ENCODE assay signal across 34 cellular contexts in genomic region chr21:37627561-37627960, GRCh38.
"Had no signal": no experiment of that assay in that cellular context is flagged by ENCODE, and none has a peak within 500 bp of the region (broad histone marks: within the 10 kb centered on the region; RNA-seq: fewer than 3 reads in every experiment).

No MANE protein-coding gene starts in this region.

- DNase-seq: activated CD4-positive, alpha-beta T cell treated with anti-CD3 and anti-CD28 coated beads for 4 hours; activated CD4-positive, alpha-beta T cell treated with anti-CD3 and anti-CD28 coated beads, Interleukin-2, amount 50 U/mL, for 48 hours; activated CD8-positive, alpha-beta memory T cell treated with anti-CD3 and anti-CD28 coated beads, Interleukin-2, amount 50 U/mL, for 4 hours; activated effector memory CD4-positive, alpha-beta T cell treated with anti-CD3 and anti-CD28 coated beads, Interleukin-2, amount 50 U/mL, for 16 hours; activated naive CD4-positive, alpha-beta T cell treated with anti-CD3 and anti-CD28 coated beads for 36 hours; activated naive CD8-positive, alpha-beta T cell treated with anti-CD3 and anti-CD28 coated beads for 36 hours; activated T-cell treated with anti-CD3 and anti-CD28 coated beads, Interleukin-2, amount 50 U/mL, for 1 hour; adrenal gland; cerebellar nuclear complex; colonic mucosa; gastrocnemius medialis; glutamatergic neuron; islet precursor cell; left ventricle myocardium superior; mammary epithelial cell; naive thymus-derived CD8-positive, alpha-beta T cell; occipital lobe; right cardiac atrium; stimulated activated CD4-positive, alpha-beta T cell treated with anti-CD3 and anti-CD28 coated beads, Interleukin-12 subunit alpha, Interleukin-12 subunit beta, amount 100 ng/mL, for 4 hours; stimulated activated CD4-positive, alpha-beta T cell treated with anti-CD3 and anti-CD28 coated beads, Interleukin-4, amount 100 ng/mL, for 24 hours; T-cell; tibial artery had no signal

- ATAC-seq: gastrocnemius medialis; left ventricle myocardium superior; naive thymus-derived CD8-positive, alpha-beta T cell; stimulated activated effector memory CD8-positive, alpha-beta T cell treated with anti-CD3 and anti-CD28 coated beads, Interleukin-12 subunit alpha, Interleukin-12 subunit beta, amount 100 ng/mL, for 72 hours; T-cell had no signal

- H2AFZ ChIP-seq: parathyroid adenoma had no signal

- H3K9me3 ChIP-seq: adrenal gland, ascending aorta, colonic mucosa, gastrocnemius medialis, suprapubic skin, tibial artery had no signal

- H3K9me3 Mint-ChIP-seq: activated naive CD4-positive, alpha-beta T cell treated with anti-CD3 and anti-CD28 coated beads for 36 hours; activated T-helper 1 cell treated with anti-CD3 and anti-CD28 coated beads, Interleukin-12 subunit alpha, Interleukin-12 subunit beta, Interleukin-2, Interleukin-4 antibody, amounts not matched to agents 30 ng/mL and 10 ng/mL and 1 ng/mL, durations not matched to agents 14 hours and 24 hours and 36 hours; stimulated activated effector memory CD8-positive, alpha-beta T cell treated with anti-CD3 and anti-CD28 coated beads, Interleukin-12 subunit alpha, Interleukin-12 subunit beta, amount 100 ng/mL, for 72 hours; T-cell; T-helper 2 cell treated with Interferon-gamma antibody and Interleukin-4, amounts not matched to agents 5 μg/mL and 100 μg/mL, for 36 hours had no signal

- H3K9ac ChIP-seq: parathyroid adenoma had no signal

- H3K27me3 ChIP-seq: adrenal gland, ascending aorta, cardiac muscle cell, colonic mucosa, gastrocnemius medialis, suprapubic skin had no signal

- H3K4me1 Mint-ChIP-seq: naive thymus-derived CD8-positive, alpha-beta T cell; stimulated activated effector memory CD8-positive, alpha-beta T cell treated with anti-CD3 and anti-CD28 coated beads, Interleukin-12 subunit alpha, Interleukin-12 subunit beta, amount 100 ng/mL, for 72 hours; T-cell had no signal

- H3K4me1 ChIP-seq: colonic mucosa, parathyroid adenoma had no signal

- H3K36me3 ChIP-seq: adrenal gland, ascending aorta, cardiac muscle cell, colonic mucosa, gastrocnemius medialis, suprapubic skin, tibial artery had no signal

- H3K79me2 ChIP-seq: parathyroid adenoma had no signal

- H3K36me3 Mint-ChIP-seq: activated naive CD8-positive, alpha-beta T cell treated with anti-CD3 and anti-CD28 coated beads for 36 hours; brain; naive thymus-derived CD8-positive, alpha-beta T cell; stimulated activated effector memory CD8-positive, alpha-beta T cell treated with anti-CD3 and anti-CD28 coated beads, Interleukin-12 subunit alpha, Interleukin-12 subunit beta, amount 100 ng/mL, for 72 hours; T-cell had no signal

- H3K4me3 Mint-ChIP-seq: activated naive CD4-positive, alpha-beta T cell treated with anti-CD3 and anti-CD28 coated beads for 36 hours; activated naive CD8-positive, alpha-beta T cell treated with anti-CD3 and anti-CD28 coated beads for 36 hours; activated T-helper 1 cell treated with anti-CD3 and anti-CD28 coated beads, Interleukin-12 subunit alpha, Interleukin-12 subunit beta, Interleukin-2, Interleukin-4 antibody, amounts not matched to agents 30 ng/mL and 10 ng/mL and 1 ng/mL, durations not matched to agents 14 hours and 24 hours and 36 hours; brain; mesothelial cell of epicardium; naive thymus-derived CD8-positive, alpha-beta T cell; neural crest cell; stimulated activated effector memory CD8-positive, alpha-beta T cell treated with anti-CD3 and anti-CD28 coated beads, Interleukin-12 subunit alpha, Interleukin-12 subunit beta, amount 100 ng/mL, for 72 hours; T-cell; T-helper 2 cell treated with Interferon-gamma antibody and Interleukin-4, amounts not matched to agents 5 μg/mL and 100 μg/mL, for 36 hours had no signal

- H3K27ac Mint-ChIP-seq: activated naive CD4-positive, alpha-beta T cell treated with anti-CD3 and anti-CD28 coated beads for 36 hours; activated naive CD8-positive, alpha-beta T cell treated with anti-CD3 and anti-CD28 coated beads for 36 hours; activated T-helper 1 cell treated with anti-CD3 and anti-CD28 coated beads, Interleukin-12 subunit alpha, Interleukin-12 subunit beta, Interleukin-2, Interleukin-4 antibody, amounts not matched to agents 30 ng/mL and 10 ng/mL and 1 ng/mL, durations not matched to agents 14 hours and 24 hours and 36 hours; brain; mesothelial cell of epicardium; naive thymus-derived CD8-positive, alpha-beta T cell; stimulated activated effector memory CD8-positive, alpha-beta T cell treated with anti-CD3 and anti-CD28 coated beads, Interleukin-12 subunit alpha, Interleukin-12 subunit beta, amount 100 ng/mL, for 72 hours; T-cell; T-helper 2 cell treated with Interferon-gamma antibody and Interleukin-4, amounts not matched to agents 5 μg/mL and 100 μg/mL, for 36 hours had no signal

- H3K27ac ChIP-seq: adrenal gland, ascending aorta, cardiac muscle cell, colonic mucosa, epithelial cell of prostate, gastrocnemius medialis, parathyroid adenoma, skin epidermis, suprapubic skin, tibial artery had no signal

- H3K4me3 ChIP-seq: adrenal gland, ascending aorta, cardiac muscle cell, colonic mucosa, gastrocnemius medialis, skin epidermis, suprapubic skin, tibial artery had no signal
